ENCODE assay signal across 12 cellular contexts in genomic region chr12:31702047-31702446, GRCh38. TPM values are rescaled to one million over a fixed set of nuclear protein-coding genes. Genes with fewer than 3 reads are reported as not detected.
A peak's percentile ranks its signal among the peaks of the same experiment; 100 is the strongest.
DNase-seq lines count a peak whose midpoint lies in the region; ATAC-seq, FAIRE-seq and TF ChIP-seq lines count a peak whose summit lies in the region.
"Had no signal": no experiment of that assay in that cellular context is flagged by ENCODE, and none has a peak within 500 bp of the region (broad histone marks: within the 10 kb centered on the region; RNA-seq: fewer than 3 reads in every experiment).

No MANE protein-coding gene starts in this region.

- no peaks in the 10 kb centered on the region for H3K4me1 ChIP-seq in lower lobe of right lung
- H3K4me1 ChIP-seq: left lung had no signal

- intact Hi-C loops in lower lobe of right lung (cut with DNase I), result no loop called here

- peaks cover 10% of the 10 kb centered on the region for H3K36me3 ChIP-seq in lower lobe of right lung

- TF ChIP-seq RAD21 in Ishikawa (IDR thresholded peaks at IDR 0.05; ENCODE audit: low read depth), result peak; percentile 51

- peak; percentile 72 for FAIRE-seq in D721Med (lab: Jason Lieb, UNC)
- FAIRE-seq: colon had no signal

- no peaks in the 10 kb centered on the region for H3K27me3 ChIP-seq in lower lobe of right lung (ENCODE audit: low read depth)
- H3K27me3 ChIP-seq: left lung had no signal

- H3K9me3 ChIP-seq in lower lobe of right lung, result no peaks in the 10 kb centered on the region
- H3K9me3 ChIP-seq: left lung had no signal

- H3K27ac ChIP-seq in lower lobe of right lung, result no peak overlapping the region
- H3K27ac ChIP-seq: left lung had no signal

- TF ChIP-seq CTCF in D721Med (IDR thresholded peaks at IDR 0.05; ENCODE audit: insufficient read depth, missing control alignments), result peak; percentile 46
- TF ChIP-seq CTCF in lower lobe of right lung (IDR thresholded peaks at IDR 0.05), result peak; percentile 14

- H3K4me3 ChIP-seq in lower lobe of right lung, result no peak overlapping the region
- H3K4me3 ChIP-seq: left lung had no signal

- ATAC-seq in lower lobe of right lung (no peak), HG02588 (IDR thresholded peaks at IDR 0.05; ENCODE audit: unreplicated experiment) (no peak), GM21737 (IDR thresholded peaks at IDR 0.05; ENCODE audit: unreplicated experiment) (no peak)
- ATAC-seq: left lung, sciatic nerve had no signal

- DNase-seq in D721Med (ENCODE audit: insufficient read length, low spot score) (peak; percentile 44), cerebellar cortex (ENCODE audit: low spot score) (peak; percentile 17), lower lobe of right lung (no peak), LoVo (ENCODE audit: low spot score) (no peak), NCI-H510A treated with DMSO at 0.1 percent for 48 hours (lab: John Stamatoyannopoulos, UW) (no peak)
- DNase-seq: left lung, Right ventricle myocardium superior had no signal

- TF ChIP-seq EP300 in Ishikawa (IDR thresholded peaks at IDR 0.05; ENCODE audit: borderline replicate concordance), result no peak

TF ChIP-seq in Ishikawa, 13 proteins besides CTCF, POLR2A, EP300 and RAD21:
- no peak for TF ChIP-seq ZBTB7A (IDR thresholded peaks at IDR 0.05; ENCODE audit: low read depth)
- no peak for TF ChIP-seq NFIC (IDR thresholded peaks at IDR 0.05)
- TF ChIP-seq TEAD4 (IDR thresholded peaks at IDR 0.05), result no peak
- TF ChIP-seq MAX (IDR thresholded peaks at IDR 0.05), result no peak
- TF ChIP-seq YY1 (IDR thresholded peaks at IDR 0.05; ENCODE audit: low read depth), result no peak
- no peak for TF ChIP-seq CEBPB (IDR thresholded peaks at IDR 0.05)
- TF ChIP-seq TAF1 (IDR thresholded peaks at IDR 0.05; ENCODE audit: low read depth), result no peak
- no peak for TF ChIP-seq USF1 (IDR thresholded peaks at IDR 0.05)

RNA-seq across cellular contexts. Expression of gene AMN1, which starts 26.8 kb away (rescaled TPM):
- total RNA-seq in lower lobe of right lung, result 7.7 TPM

RNA-seq across cellular contexts. Expression of gene ETFBKMT, which starts 42.6 kb away (rescaled TPM):
- 4.0 TPM for total RNA-seq in lower lobe of right lung

Comparison
In these comparisons a context has a peak if more than half of its experiments do, and no peak if none do; other contexts are left out.
1. DNase-seq: peak in D721Med (single experiment) and cerebellar cortex (single experiment); none in lower lobe of right lung (single experiment), LoVo (single experiment) and NCI-H510A treated with DMSO at 0.1 percent for 48 hours (single experiment).